9 cellular contexts compared by ENCODE assay signal in genomic region chr10:14507156-14507555, GRCh38.
DNase-seq lines count a peak whose midpoint lies in the region; ATAC-seq and TF ChIP-seq lines count a peak whose summit lies in the region.
"Had no signal": no experiment of that assay in that cellular context is flagged by ENCODE, and none has a peak within 500 bp of the region (broad histone marks: within the 10 kb centered on the region; RNA-seq: fewer than 3 reads in every experiment).

No MANE protein-coding gene starts in this region.

- H3K36me3 Mint-ChIP-seq in Caco-2 (ENCODE audit: insufficient read depth, unreplicated experiment) (peaks cover 49% of the 10 kb centered on the region), neural progenitor cell (peaks cover 21% of the 10 kb centered on the region)

- H3K27me3 ChIP-seq in Caco-2 (replicated peaks; ENCODE audit: control insufficient read depth, insufficient read depth, low read length) (no peaks in the 10 kb centered on the region), neural progenitor cell (no peaks in the 10 kb centered on the region), brain microvascular endothelial cell (replicated peaks) (no peaks in the 10 kb centered on the region)

- BruUV-seq in Caco-2 (replicated peaks; lab: Mats Ljungman, UMichigan) = no TSS peak

- no peak overlapping the region for H2AFZ ChIP-seq in neural progenitor cell (replicated peaks)

- H3K9me3 ChIP-seq in Caco-2 = peaks cover 11% of the 10 kb centered on the region
- H3K9me3 ChIP-seq in neural progenitor cell (ENCODE audit: low read depth) = no peaks in the 10 kb centered on the region

- H3K27me3 Mint-ChIP-seq in Caco-2 (ENCODE audit: insufficient read depth, unreplicated experiment) (no peaks in the 10 kb centered on the region), neural progenitor cell (ENCODE audit: insufficient read depth, low read depth) (no peaks in the 10 kb centered on the region)

- DNase-seq in Caco-2 (no peak), NCI-H774 (lab: John Stamatoyannopoulos, UW) (peak; percentile 88), neural progenitor cell (ENCODE audit: low spot score) (no peak), dedifferentiated amniotic fluid mesenchymal stem cell (ENCODE audit: extremely low spot score) (no peak), brain microvascular endothelial cell (no peak), cerebellar nuclear complex (lab: John Stamatoyannopoulos, UW) (no peak)
- DNase-seq in effector CD4-positive, alpha-beta T cell = peak; percentile 37
- DNase-seq: Karpas-422 had no signal

- peak overlapping the region; percentile 19 for H3K27ac Mint-ChIP-seq in Caco-2 (ENCODE audit: unreplicated experiment)
- H3K27ac Mint-ChIP-seq in neural progenitor cell = no peak overlapping the region

- peaks cover 4% of the 10 kb centered on the region; the same call in 1 of the 2 replicates for H3K36me3 ChIP-seq in Caco-2 (ENCODE audit: control insufficient read depth, insufficient read depth, low read length)
- peaks cover 10% of the 10 kb centered on the region for H3K36me3 ChIP-seq in neural progenitor cell
- peaks cover 5% of the 10 kb centered on the region for H3K36me3 ChIP-seq in brain microvascular endothelial cell (replicated peaks)

- intact Hi-C loops in Caco-2 (cut with micrococcal nuclease; ENCODE audit: unreplicated experiment) = no loop called here

- H3K4me1 Mint-ChIP-seq in Caco-2 (ENCODE audit: low read depth, unreplicated experiment) = no peaks in the 10 kb centered on the region
- peaks cover 2% of the 10 kb centered on the region for H3K4me1 Mint-ChIP-seq in neural progenitor cell

- in situ Hi-C loops in brain microvascular endothelial cell (cut with HindIII; ENCODE audit: low pct_ligation_motif_present, low sequenced_read_pairs) = no loop called here

- H3F3A ChIP-seq in neural progenitor cell (ENCODE audit: low read depth) = peaks cover 5% of the 10 kb centered on the region

- TF ChIP-seq CTCF in Caco-2 (IDR thresholded peaks at IDR 0.05; ENCODE audit: insufficient read depth in 1 of 2, low read depth in 1 of 2, low read length in 1 of 2, severe bottlenecking in 1 of 2, unreplicated experiment in 1 of 2) (no peak), neural progenitor cell (IDR thresholded peaks at IDR 0.05) (no peak), brain microvascular endothelial cell (IDR thresholded peaks at IDR 0.05; ENCODE audit: low read depth, low read length, missing control alignments) (no peak)

- no peaks in the 10 kb centered on the region for H3K9me3 Mint-ChIP-seq in Caco-2 (ENCODE audit: unreplicated experiment)
- H3K9me3 Mint-ChIP-seq in neural progenitor cell = peaks cover 2% of the 10 kb centered on the region

- no peak overlapping the region for H3K4me3 Mint-ChIP-seq in Caco-2 (ENCODE audit: unreplicated experiment)
- no peak overlapping the region for H3K4me3 Mint-ChIP-seq in neural progenitor cell

- H3K9ac ChIP-seq in neural progenitor cell = no peak overlapping the region

- H3K27ac ChIP-seq in neural progenitor cell (no peak overlapping the region), brain microvascular endothelial cell (no peak overlapping the region)

- POLR2A ChIA-PET in Caco-2 (lab: Charles Lee) = no interaction called here

- no peaks in the 10 kb centered on the region for H3K79me2 ChIP-seq in neural progenitor cell (ENCODE audit: low read depth)

- H3K4me3 ChIP-seq in Caco-2 (ENCODE audit: low read depth, low read length) = no peak overlapping the region
- no peak overlapping the region for H3K4me3 ChIP-seq in neural progenitor cell
- no peak overlapping the region for H3K4me3 ChIP-seq in brain microvascular endothelial cell (ENCODE audit: low read depth, low read length)

- ATAC-seq in HG02870 (IDR thresholded peaks at IDR 0.05; ENCODE audit: unreplicated experiment) = peak; percentile 81

- H3K4me1 ChIP-seq in Caco-2 = 0 out of 2 replicates have a peak, but pooled peaks cover 4% of the 10 kb centered on the region
- H3K4me1 ChIP-seq in neural progenitor cell = peaks cover 11% of the 10 kb centered on the region

- CTCF ChIA-PET in Caco-2 (lab: Charles Lee) = interaction anchor here (0.6 kb wide), 1 partner anchor 20 kb away, joined by 5 read pairs; no protein-coding TSS in a partner anchor

- no peaks in the 10 kb centered on the region for H4K20me1 ChIP-seq in neural progenitor cell (ENCODE audit: low read depth)

- H3K4me2 ChIP-seq in neural progenitor cell = no peak overlapping the region

Comparison
In these comparisons a context has a peak if more than half of its experiments do, and no peak if none do; other contexts are left out.
1. DNase-seq: peak in NCI-H774 (single experiment) and effector CD4-positive, alpha-beta T cell (single experiment); none in Caco-2 (0 of 2), neural progenitor cell (single experiment), dedifferentiated amniotic fluid mesenchymal stem cell (single experiment), brain microvascular endothelial cell (single experiment) and cerebellar nuclear complex (0 of 2).